In the genomic region with DNA sequence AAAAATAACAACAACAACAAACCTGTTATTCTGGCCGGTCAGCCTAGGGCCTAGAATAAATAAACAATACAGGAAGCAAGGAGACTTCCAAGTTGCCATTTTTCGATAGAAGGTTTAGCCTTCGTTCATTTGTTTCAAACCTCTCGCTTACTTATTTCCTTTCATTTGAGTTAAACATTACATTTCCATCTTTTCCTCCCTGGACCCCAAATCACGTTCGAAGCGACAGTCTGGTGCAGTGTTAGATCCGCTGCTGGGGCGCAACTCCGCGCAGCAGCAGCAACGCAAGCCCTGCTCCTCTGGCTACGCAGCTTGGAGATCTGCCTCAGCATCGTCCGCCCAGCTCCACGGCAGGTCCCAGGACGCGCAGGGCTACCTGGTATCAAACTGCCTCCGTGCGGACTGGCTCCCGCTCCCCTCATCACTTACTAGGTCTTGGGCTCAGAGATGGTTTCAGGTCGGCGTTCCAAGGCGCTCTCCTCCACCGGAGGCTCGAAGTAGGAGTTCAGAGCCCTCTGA, we compare ENCODE assay signal across 8 cellular contexts. TPM values are rescaled to one million over a fixed set of nuclear protein-coding genes. Genes with fewer than 3 reads are reported as not detected.
A peak's percentile ranks its signal among the peaks of the same experiment; 100 is the strongest.
DNase-seq lines count a peak whose midpoint lies in the region; ATAC-seq and TF ChIP-seq lines count a peak whose summit lies in the region.

No MANE protein-coding gene starts in this region.

- H3K4me3 Mint-ChIP-seq in activated naive CD8-positive, alpha-beta T cell treated with anti-CD3 and anti-CD28 coated beads, Interleukin-2, amount 50 U/mL, for 24 hours = peak overlapping the region; percentile 99

- ATAC-seq in HG02623 (IDR thresholded peaks at IDR 0.05; ENCODE audit: unreplicated experiment) = peak; percentile 22
- ATAC-seq in activated naive CD8-positive, alpha-beta T cell treated with anti-CD3 and anti-CD28 coated beads, Interleukin-2, amount 50 U/mL, for 24 hours = peak; percentile 44

- peak overlapping the region; percentile 97 for H3K9ac ChIP-seq in rectal smooth muscle tissue (ENCODE audit: low read length)

- H3K36me3 Mint-ChIP-seq in activated naive CD8-positive, alpha-beta T cell treated with anti-CD3 and anti-CD28 coated beads, Interleukin-2, amount 50 U/mL, for 24 hours (ENCODE audit: low read depth) = peaks cover 56% of the 10 kb centered on the region

- H3K4me3 ChIP-seq in right atrium auricular region (peak overlapping the region; percentile 68 to 79), rectal smooth muscle tissue (ENCODE audit: low read length) (peak overlapping the region; percentile 100)

- H3K9me3 Mint-ChIP-seq in activated naive CD8-positive, alpha-beta T cell treated with anti-CD3 and anti-CD28 coated beads, Interleukin-2, amount 50 U/mL, for 24 hours = peaks cover 15% of the 10 kb centered on the region

- H3K27ac ChIP-seq in right atrium auricular region (peak overlapping the region; percentile 91 to 93), rectal smooth muscle tissue (ENCODE audit: low read depth, low read length) (peak overlapping the region; percentile 88)

- DNase-seq in NCI-H345 (lab: John Stamatoyannopoulos, UW) (peak; percentile 55), NCI-H345 treated with DMSO at 0.1 percent for 48 hours (lab: John Stamatoyannopoulos, UW; ENCODE audit: unreplicated experiment) (no peak), NCI-H2227 treated with DMSO at 0.1 percent for 48 hours (lab: John Stamatoyannopoulos, UW) (peak; percentile 67), right atrium auricular region (ENCODE audit: low spot score) (no peak), GM19240 (ENCODE audit: insufficient read length, low spot score) (no peak)
- peak; percentile 38 for DNase-seq in activated naive CD8-positive, alpha-beta T cell treated with anti-CD3 and anti-CD28 coated beads, Interleukin-2, amount 50 U/mL, for 24 hours

- peak overlapping the region; percentile 97 for H3K27ac Mint-ChIP-seq in activated naive CD8-positive, alpha-beta T cell treated with anti-CD3 and anti-CD28 coated beads, Interleukin-2, amount 50 U/mL, for 24 hours

- H3K36me3 ChIP-seq in right atrium auricular region (peaks cover 16% of the 10 kb centered on the region), rectal smooth muscle tissue (ENCODE audit: control insufficient read depth, insufficient read depth, low read length) (peaks cover 3% of the 10 kb centered on the region)

- H3K4me1 ChIP-seq in right atrium auricular region (peaks cover 0 to 34% of the 10 kb centered on the region in 2 donors), rectal smooth muscle tissue (ENCODE audit: control insufficient read depth, insufficient read depth, low read length) (peaks cover 8% of the 10 kb centered on the region)

- peaks cover 52% of the 10 kb centered on the region for H3K4me1 Mint-ChIP-seq in activated naive CD8-positive, alpha-beta T cell treated with anti-CD3 and anti-CD28 coated beads, Interleukin-2, amount 50 U/mL, for 24 hours

- TF ChIP-seq CTCF in right atrium auricular region (IDR thresholded peaks at IDR 0.05) = no peak

- no peaks in the 10 kb centered on the region for H3K9me3 ChIP-seq in right atrium auricular region

- no peaks in the 10 kb centered on the region for H3K27me3 Mint-ChIP-seq in activated naive CD8-positive, alpha-beta T cell treated with anti-CD3 and anti-CD28 coated beads, Interleukin-2, amount 50 U/mL, for 24 hours

- H3K27me3 ChIP-seq in right atrium auricular region = no peaks in the 10 kb centered on the region
- no peaks in the 10 kb centered on the region for H3K27me3 ChIP-seq in rectal smooth muscle tissue (ENCODE audit: control insufficient read depth, insufficient read depth, low read length)

RNA-seq across cellular contexts. Expression of gene TDP2, which starts 0.5 kb away (rescaled TPM):
- 10 to 100 TPM; 18.5 to 22.2 TPM for total RNA-seq in right atrium auricular region

RNA-seq across cellular contexts. Expression of gene ACOT13, which starts 0.7 kb away (rescaled TPM):
- 10 to 100 TPM; 12.0 to 19.9 TPM for total RNA-seq in right atrium auricular region

RNA-seq across cellular contexts. Expression of gene KIAA0319, which starts 20.2 kb away (rescaled TPM):
- under 1 TPM in 1 of 2 donors, not detected in 1; 0.11 TPM for total RNA-seq in right atrium auricular region

RNA-seq across cellular contexts. Expression of gene C6orf62, which starts 52.8 kb away (rescaled TPM):
- 10 to 100 TPM; 24.0 to 47.4 TPM for total RNA-seq in right atrium auricular region

Comparison
In these comparisons a context has a peak if more than half of its experiments do, and no peak if none do; other contexts are left out.
1. DNase-seq: peak in NCI-H345 (single experiment), NCI-H2227 treated with DMSO at 0.1 percent for 48 hours (single experiment) and activated naive CD8-positive, alpha-beta T cell treated with anti-CD3 and anti-CD28 coated beads, Interleukin-2, amount 50 U/mL, for 24 hours (single experiment); none in NCI-H345 treated with DMSO at 0.1 percent for 48 hours (single experiment), right atrium auricular region (single experiment) and GM19240 (single experiment).